8 cellular contexts compared by ENCODE assay signal in the genomic region with DNA sequence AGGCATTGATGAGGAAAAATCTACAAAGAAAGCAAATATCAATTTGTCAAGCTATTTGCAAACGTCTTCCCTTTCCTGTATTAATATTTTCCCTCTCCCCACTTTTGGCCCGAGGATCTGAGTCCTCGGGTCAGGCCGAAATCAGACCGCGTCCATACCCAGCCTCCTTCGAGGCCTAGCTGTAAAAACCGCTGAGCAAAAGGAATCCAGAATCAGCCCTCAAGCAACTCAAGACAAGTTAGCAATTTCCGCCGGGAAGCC. TPM values are rescaled to one million over a fixed set of nuclear protein-coding genes. Genes with fewer than 3 reads are reported as not detected.
DNase-seq lines count a peak whose midpoint lies in the region; ATAC-seq lines count a peak whose summit lies in the region.

No MANE protein-coding gene starts in this region.

- peak overlapping the region; percentile 44 for H3K9ac ChIP-seq in mesendoderm (ENCODE audit: low read length)

- H3K27ac ChIP-seq in angular gyrus (ENCODE audit: low read depth, low read length), result peak overlapping the region; percentile 91
- H3K27ac ChIP-seq in mesendoderm (ENCODE audit: low read depth, low read length), result peak overlapping the region; percentile 69

- peak overlapping the region; percentile 1 for H3K4me2 ChIP-seq in mesendoderm (ENCODE audit: low read length)

- WGBS in mesendoderm (ENCODE audit: extremely low coverage, insufficient coverage, low lambda C conversion rate), result no CpG with 5 or more reads among the region's 10 CpGs

- no peaks in the 10 kb centered on the region for H3K36me3 ChIP-seq in mesendoderm (ENCODE audit: control insufficient read depth, insufficient read depth, low read length)

- no peak overlapping the region for H2BK15ac ChIP-seq in mesendoderm (replicated peaks; ENCODE audit: low read depth)

- H3K4ac ChIP-seq in mesendoderm (ENCODE audit: low read depth, low read length), result no peak overlapping the region

- no peak overlapping the region for H3K23ac ChIP-seq in mesendoderm (ENCODE audit: low read length)

- peak overlapping the region; percentile 78 for H3K18ac ChIP-seq in mesendoderm (ENCODE audit: low read length)

- H2BK120ac ChIP-seq in mesendoderm (ENCODE audit: low read depth, low read length), result no peak overlapping the region

- no peaks in the 10 kb centered on the region for H3K4me1 ChIP-seq in mesendoderm (ENCODE audit: control insufficient read depth, low read depth, low read length)

- no peak overlapping the region for H4K8ac ChIP-seq in mesendoderm (ENCODE audit: low read depth, low read length)

- ATAC-seq in GM18517 (IDR thresholded peaks at IDR 0.05; ENCODE audit: unreplicated experiment), result peak; percentile 31
- ATAC-seq in HG03045 (IDR thresholded peaks at IDR 0.05; ENCODE audit: unreplicated experiment), result peak; percentile 23

- no peak overlapping the region for H2BK5ac ChIP-seq in mesendoderm (ENCODE audit: low read length)

- DNase-seq in mesendoderm (no peak), SHP77 treated with DMSO at 0.1 percent for 48 hours (lab: John Stamatoyannopoulos, UW) (no peak), epidermal melanocyte (ENCODE audit: insufficient read length, low spot score) (no peak)
- DNase-seq in stimulated activated CD4-positive, alpha-beta T cell treated with anti-CD3 and anti-CD28 coated beads, Interleukin-15, amount 100 ng/mL, for 24 hours, result no peak
- DNase-seq in stimulated activated CD4-positive, alpha-beta T cell treated with anti-CD3 and anti-CD28 coated beads, Interleukin-2, amount 100 ng/mL, for 48 hours, result no peak

- no peak overlapping the region for H3K4me3 ChIP-seq in mesendoderm (ENCODE audit: low read length)

- H3K56ac ChIP-seq in mesendoderm (ENCODE audit: low read length), result peak overlapping the region; percentile 47

- H3K27me3 ChIP-seq in mesendoderm (ENCODE audit: insufficient read depth, low read length, poor library complexity), result no peaks in the 10 kb centered on the region

- no peak overlapping the region for H2AK5ac ChIP-seq in mesendoderm (ENCODE audit: low read length)

- H4K5ac ChIP-seq in mesendoderm (ENCODE audit: low read length), result no peak overlapping the region

- H3K79me1 ChIP-seq in mesendoderm (ENCODE audit: low read length), result no peaks in the 10 kb centered on the region

- H3K79me2 ChIP-seq in mesendoderm (ENCODE audit: control insufficient read depth, insufficient read depth, low read length), result peaks cover 39% of the 10 kb centered on the region

RNA-seq across cellular contexts. Expression of gene MAPK1IP1L, which starts 0.4 kb away (rescaled TPM):
- 148 TPM for polyA plus RNA-seq in mesendoderm (2013, experiment 1 of 2)
- polyA plus RNA-seq in mesendoderm (2013, experiment 2 of 2), result 159 TPM

RNA-seq across cellular contexts. Expression of gene SOCS4, which starts 24.1 kb away (rescaled TPM):
- polyA plus RNA-seq in mesendoderm (2013, experiment 1 of 2), result 10.3 TPM
- 10.3 TPM for polyA plus RNA-seq in mesendoderm (2013, experiment 2 of 2)

RNA-seq across cellular contexts. Expression of gene WDHD1, which starts 24.2 kb away (rescaled TPM):
- polyA plus RNA-seq in mesendoderm (2013, experiment 1 of 2), result 23.4 TPM
- 22.4 TPM for polyA plus RNA-seq in mesendoderm (2013, experiment 2 of 2)
